In the genomic region with DNA sequence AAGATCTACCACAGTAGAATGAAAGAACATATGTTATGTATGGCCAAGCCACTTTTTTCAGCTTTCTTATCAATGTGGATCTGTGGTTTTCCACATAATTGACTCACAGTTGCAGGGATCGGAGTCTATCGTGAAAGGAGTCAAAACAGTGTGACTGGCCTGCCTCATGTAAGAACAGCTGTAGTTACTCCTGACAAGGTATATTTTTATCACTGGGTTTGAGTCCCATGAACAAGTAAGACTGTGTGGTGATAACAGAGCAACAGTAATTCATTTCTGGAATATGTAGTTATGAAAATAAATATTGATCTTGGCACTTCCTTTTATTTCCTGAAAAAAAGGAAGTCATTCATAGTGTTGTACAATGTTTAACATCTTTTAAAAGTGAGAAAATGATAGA, we compare ENCODE assay signal across 11 cellular contexts.
DNase-seq lines count a peak whose midpoint lies in the region; ATAC-seq and TF ChIP-seq lines count a peak whose summit lies in the region.
"Had no signal": no experiment of that assay in that cellular context is flagged by ENCODE, and none has a peak within 500 bp of the region (broad histone marks: within the 10 kb centered on the region; RNA-seq: fewer than 3 reads in every experiment).

No MANE protein-coding gene starts in this region.

- H3K36me3 ChIP-seq in effector memory CD4-positive, alpha-beta T cell (ENCODE audit: control insufficient read depth, insufficient read depth, low read length): peaks cover 18% of the 10 kb centered on the region

- peak overlapping the region; percentile 72 for H3K27ac ChIP-seq in effector memory CD4-positive, alpha-beta T cell (ENCODE audit: insufficient read depth, low read length, poor library complexity, severe bottlenecking)

- H3K9me3 ChIP-seq in effector memory CD4-positive, alpha-beta T cell (ENCODE audit: control insufficient read depth, low read length): no peaks in the 10 kb centered on the region

- no peak for DNase-seq in activated T-cell treated with anti-CD3 and anti-CD28 coated beads, Interleukin-2, amount 50 U/mL, for 24 hours
- DNase-seq in activated T-cell treated with anti-CD3 and anti-CD28 coated beads for 4 hours: no peak
- no peak for DNase-seq in effector memory CD4-positive, alpha-beta T cell
- peak; percentile 33 for DNase-seq in renal cortical epithelial cell (ENCODE audit: low read depth)
- no peak for DNase-seq in OCI-M2 (lab: John Stamatoyannopoulos, UW; ENCODE audit: unreplicated experiment)
- no peak for DNase-seq in 8988T
- DNase-seq in superior temporal gyrus (ENCODE audit: extremely low spot score): no peak
- DNase-seq: nucleus accumbens had no signal

- H3K27me3 ChIP-seq in effector memory CD4-positive, alpha-beta T cell (replicated peaks; ENCODE audit: control insufficient read depth, insufficient read depth, low read length, poor library complexity, severe bottlenecking): no peaks in the 10 kb centered on the region

- H3K27ac Mint-ChIP-seq in activated T-cell treated with anti-CD3 and anti-CD28 coated beads, Interleukin-2, amount 50 U/mL, for 24 hours: peak overlapping the region; percentile 17

- no peaks in the 10 kb centered on the region for H3K27me3 Mint-ChIP-seq in activated T-cell treated with anti-CD3 and anti-CD28 coated beads, Interleukin-2, amount 50 U/mL, for 24 hours

- H3K4me1 Mint-ChIP-seq in activated T-cell treated with anti-CD3 and anti-CD28 coated beads, Interleukin-2, amount 50 U/mL, for 24 hours (ENCODE audit: low read depth): peaks cover 72% of the 10 kb centered on the region

- peak; percentile 85 for ATAC-seq in SK-N-SH treated with all-trans-retinoic acid at 6 μM for 48 hours
- ATAC-seq: HCT116, Panc1 had no signal

- no peaks in the 10 kb centered on the region for H3K9me3 Mint-ChIP-seq in activated T-cell treated with anti-CD3 and anti-CD28 coated beads, Interleukin-2, amount 50 U/mL, for 24 hours

- H3K4me1 ChIP-seq in effector memory CD4-positive, alpha-beta T cell (ENCODE audit: control insufficient read depth, insufficient read depth, low read length, poor library complexity, severe bottlenecking): peaks cover 29% of the 10 kb centered on the region

- H3K4me3 Mint-ChIP-seq in activated T-cell treated with anti-CD3 and anti-CD28 coated beads, Interleukin-2, amount 50 U/mL, for 24 hours: no peak overlapping the region

- H3K36me3 Mint-ChIP-seq in activated T-cell treated with anti-CD3 and anti-CD28 coated beads, Interleukin-2, amount 50 U/mL, for 24 hours (ENCODE audit: low read depth): peaks cover 45% of the 10 kb centered on the region

- no peak overlapping the region for H3K4me3 ChIP-seq in effector memory CD4-positive, alpha-beta T cell (ENCODE audit: insufficient read depth, low read depth, low read length, poor library complexity, severe bottlenecking)

TF ChIP-seq in SK-N-SH treated with all-trans-retinoic acid at 6 μM for 48 hours, 23 proteins besides CTCF, POLR2A, EP300 and RAD21:
- TF ChIP-seq ARNTL (CRISPR knock-in tag; IDR thresholded peaks at IDR 0.05; ENCODE audit: borderline replicate concordance, low read depth) (no peak), ISL1 (CRISPR knock-in tag; IDR thresholded peaks at IDR 0.05) (0 out of 2 replicates have a peak, but pooled peaks have one; percentile 24), TCF4 (CRISPR knock-in tag; IDR thresholded peaks at IDR 0.05; ENCODE audit: borderline replicate concordance) (peak; percentile 26; the same call in 1 of the 2 replicates)
TF ChIP-seq in SK-N-SH treated with all-trans-retinoic acid at 6 μM for 48 hours: peak in this region for 2.
